In genomic region chr18:56639094-56639361, GRCh38 we compare ENCODE assay signal across 8 cellular contexts.
DNase-seq lines count a peak whose midpoint lies in the region; ATAC-seq and TF ChIP-seq lines count a peak whose summit lies in the region.

No MANE protein-coding gene starts in this region.

- TF ChIP-seq CTCF in C4-2B (conservative IDR thresholded peaks at IDR 0.05) (no peak), HFF-Myc (IDR thresholded peaks at IDR 0.05; ENCODE audit: low read depth, low read length, missing control alignments) (no peak), VCaP (conservative IDR thresholded peaks at IDR 0.05) (no peak)

- H3K4me1 ChIP-seq in iPS-15b (ENCODE audit: control insufficient read depth, insufficient read depth, low read length) = peaks cover 4% of the 10 kb centered on the region
- peaks cover 5 to 37% (median 34%) of the 10 kb centered on the region in 5 donors for H3K4me1 ChIP-seq in subcutaneous abdominal adipose tissue (ENCODE audit: control insufficient read depth in 5 of 5, insufficient read depth in 5 of 5, low read length in 5 of 5)

- H3K4me3 ChIP-seq in HFF-Myc (replicated peaks; ENCODE audit: low read depth, low read length) (peak overlapping the region; percentile 82), iPS-15b (ENCODE audit: low read depth, low read length) (peak overlapping the region; percentile 79), subcutaneous abdominal adipose tissue (ENCODE audit: low read depth in 1 of 5, low read length in 5 of 5) (peak overlapping the region; percentile 64 to 97 (median 80))

- H3K36me3 ChIP-seq in iPS-15b (ENCODE audit: control insufficient read depth, insufficient read depth, low read length) = no peaks in the 10 kb centered on the region
- peaks cover 0 to 5% (median 0%) of the 10 kb centered on the region in 5 donors for H3K36me3 ChIP-seq in subcutaneous abdominal adipose tissue (ENCODE audit: control insufficient read depth in 5 of 5, insufficient read depth in 5 of 5, low read length in 5 of 5)

- H3K9ac ChIP-seq in iPS-15b (ENCODE audit: low read depth, low read length) = peak overlapping the region; percentile 62
- peak overlapping the region in 4 of 5 donors; percentile 58 to 69 (median 64) for H3K9ac ChIP-seq in subcutaneous abdominal adipose tissue (ENCODE audit: low read length in 5 of 5)

- H3K9me3 ChIP-seq in iPS-15b (ENCODE audit: control insufficient read depth, insufficient read depth, low read length) (no peaks in the 10 kb centered on the region), subcutaneous abdominal adipose tissue (ENCODE audit: control insufficient read depth in 5 of 5, low read length in 5 of 5) (no peaks in the 10 kb centered on the region)

- H3K27me3 ChIP-seq in iPS-15b (ENCODE audit: control insufficient read depth, insufficient read depth, low read length) (no peaks in the 10 kb centered on the region), subcutaneous abdominal adipose tissue (ENCODE audit: control insufficient read depth in 5 of 5, insufficient read depth in 4 of 5, low read length in 5 of 5) (no peaks in the 10 kb centered on the region)

- H3K27ac ChIP-seq in C4-2B (peak overlapping the region; percentile 99), VCaP (peak overlapping the region; percentile 96), subcutaneous abdominal adipose tissue (ENCODE audit: low read depth, low read length) (peak overlapping the region; percentile 79)

- ATAC-seq in GM18511 (IDR thresholded peaks at IDR 0.05; ENCODE audit: unreplicated experiment) (no peak), HG03139 (IDR thresholded peaks at IDR 0.05; ENCODE audit: unreplicated experiment) (no peak)

- no peak for DNase-seq in HFF-Myc (ENCODE audit: extremely low read depth, low read depth)
- no peak for DNase-seq in effector CD8-positive, alpha-beta T cell (lab: John Stamatoyannopoulos, UW)
